8 cellular contexts compared by ENCODE assay signal in the genomic region with DNA sequence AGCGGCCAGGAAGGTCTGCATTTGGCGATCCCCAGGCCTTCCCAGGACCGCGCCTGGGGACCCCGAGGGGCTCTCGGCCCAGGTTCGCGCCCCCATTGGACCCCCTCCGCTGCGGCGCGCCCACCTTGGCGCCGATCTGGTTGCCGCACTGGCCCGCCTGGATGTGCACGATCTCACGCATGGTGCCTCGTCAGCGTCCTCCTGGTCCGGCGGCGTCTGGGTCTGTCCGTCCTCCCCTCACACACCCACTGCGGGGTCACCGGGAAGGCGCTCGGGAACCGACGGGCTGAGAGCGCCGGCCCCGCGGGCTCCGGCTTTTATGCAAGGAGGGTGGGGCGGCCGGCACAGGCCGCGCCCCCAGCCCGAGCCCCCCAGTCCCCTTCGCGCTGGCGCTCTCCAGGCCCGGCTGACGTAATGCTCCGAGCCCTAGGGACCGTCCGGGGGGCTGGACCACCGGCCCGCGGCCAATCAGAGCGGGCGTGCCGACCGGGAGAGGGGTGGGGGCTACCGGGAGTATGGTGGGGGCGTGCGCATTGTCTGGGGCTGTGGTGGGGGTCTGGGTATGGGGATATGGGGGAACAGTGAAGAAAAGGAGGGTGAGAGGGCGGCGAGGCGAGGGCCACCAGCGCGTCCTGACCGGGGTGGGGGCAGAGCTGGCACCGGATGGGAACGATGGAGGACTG. TPM values are rescaled to one million over a fixed set of nuclear protein-coding genes. Genes with fewer than 3 reads are reported as not detected.
DNase-seq lines count a peak whose midpoint lies in the region; ATAC-seq, FAIRE-seq and TF ChIP-seq lines count a peak whose summit lies in the region.

A gene (minus strand): TSS at position 291 of the 683 bp plus-strand sequence. CDS start 110 bp downstream, at position 181.

- peaks cover 18% of the 10 kb centered on the region for H3K4me1 ChIP-seq in keratinocyte (ENCODE audit: control insufficient read depth, extremely low read depth, insufficient read depth, low read length)

- H3K4me1 Mint-ChIP-seq in brain, result peaks cover 46% of the 10 kb centered on the region
- H3K4me1 Mint-ChIP-seq in stimulated activated naive CD8-positive, alpha-beta T cell treated with anti-CD3 and anti-CD28 coated beads, Interleukin-15, amount 100 ng/mL, for 72 hours, result peaks cover 59% of the 10 kb centered on the region

- no peak for FAIRE-seq in keratinocyte (lab: Jason Lieb, UNC)

- H3K4me3 Mint-ChIP-seq in brain, result peak within 1 kb of the TSS; percentile 95 to 99 (median 97)
- H3K4me3 Mint-ChIP-seq in stimulated activated naive CD8-positive, alpha-beta T cell treated with anti-CD3 and anti-CD28 coated beads, Interleukin-15, amount 100 ng/mL, for 72 hours, result peak within 1 kb of the TSS; percentile 82 to 91

- peak; percentile 49 for ATAC-seq in stimulated activated naive CD8-positive, alpha-beta T cell treated with anti-CD3 and anti-CD28 coated beads, Interleukin-15, amount 100 ng/mL, for 72 hours
- no peak for ATAC-seq in HG03045 (IDR thresholded peaks at IDR 0.05; ENCODE audit: unreplicated experiment)

- no peaks in the 10 kb centered on the region for H3K9me1 ChIP-seq in keratinocyte (ENCODE audit: control insufficient read depth, extremely low read depth, insufficient read depth, low read length)

- no peak within 1 kb of the TSS for H3K27ac ChIP-seq in keratinocyte (ENCODE audit: control insufficient read depth, insufficient read depth, low read length)

- H3K27me3 Mint-ChIP-seq in brain, result peaks cover 42% of the 10 kb centered on the region
- peaks cover 88% of the 10 kb centered on the region for H3K27me3 Mint-ChIP-seq in stimulated activated naive CD8-positive, alpha-beta T cell treated with anti-CD3 and anti-CD28 coated beads, Interleukin-15, amount 100 ng/mL, for 72 hours

- peak within 1 kb of the TSS; percentile 82 for H3K4me2 ChIP-seq in keratinocyte (ENCODE audit: control insufficient read depth, extremely low read depth, insufficient read depth, low read depth, low read length)

- H3K79me2 ChIP-seq in keratinocyte (ENCODE audit: control insufficient read depth, insufficient read depth, low read length), result no peaks in the 10 kb centered on the region

- in situ Hi-C loops in GM13977 (cut with MboI; ENCODE audit: low pct_unique_long_range_greater_than_20kb, low sequenced_read_pairs, unreplicated experiment), result no loop called here

- H2AFZ ChIP-seq in keratinocyte (ENCODE audit: control insufficient read depth, low read length), result peak within 1 kb of the TSS; percentile 35

- H3K9me3 Mint-ChIP-seq in brain, result peaks cover 0 to 11% (median 9%) of the 10 kb centered on the region in 5 experiments
- no peaks in the 10 kb centered on the region for H3K9me3 Mint-ChIP-seq in stimulated activated naive CD8-positive, alpha-beta T cell treated with anti-CD3 and anti-CD28 coated beads, Interleukin-15, amount 100 ng/mL, for 72 hours

- H3K36me3 ChIP-seq in keratinocyte (ENCODE audit: control insufficient read depth in 2 of 2, extremely low read depth in 1 of 2, insufficient read depth in 2 of 2, low read length in 2 of 2), result no peaks in the 10 kb centered on the region

- DNase-seq in 8988T, result peak; percentile 65
- peak; percentile 90 for DNase-seq in GM13977 (ENCODE audit: low spot score)
- DNase-seq in NCI-H345 treated with DMSO at 0.1 percent for 48 hours (lab: John Stamatoyannopoulos, UW; ENCODE audit: unreplicated experiment), result peak; percentile 29
- DNase-seq in keratinocyte (ENCODE audit: low read depth, low spot score), result no peak
- DNase-seq in stimulated activated naive CD8-positive, alpha-beta T cell treated with anti-CD3 and anti-CD28 coated beads, Interleukin-15, amount 100 ng/mL, for 72 hours, result no peak
- DNase-seq in activated CD4-positive, CD25-positive, alpha-beta regulatory T cell treated with anti-CD3 and anti-CD28 coated beads, Interleukin-2, amount 50 U/mL, for 72 hours, result no peak

- H3K9me3 ChIP-seq in keratinocyte (ENCODE audit: control insufficient read depth, low read depth, low read length), result no peaks in the 10 kb centered on the region

- H4K20me1 ChIP-seq in keratinocyte (ENCODE audit: control insufficient read depth, extremely low read depth, insufficient read depth, low read length), result no peaks in the 10 kb centered on the region

- dilution Hi-C loops in keratinocyte (cut with MboI; ENCODE audit: extremely low pct_ligation_motif_present, low sequenced_read_pairs), result no loop called here

- TF ChIP-seq CTCF in GM13977 (IDR thresholded peaks at IDR 0.05; ENCODE audit: extremely low read depth, insufficient read depth, missing control alignments) (no peak), brain (conservative IDR thresholded peaks at IDR 0.05) (no peak), keratinocyte (optimal IDR thresholded peaks at IDR 0.05 in 1 of 3, IDR thresholded peaks at IDR 0.05 in 1 of 3, conservative IDR thresholded peaks at IDR 0.05 in 1 of 3; ENCODE audit: extremely low read depth in 1 of 3, insufficient read depth in 2 of 3, low read length in 3 of 3) (no peak)

- peak within 1 kb of the TSS; percentile 26 to 56 (median 35) for H3K4me3 ChIP-seq in keratinocyte (ENCODE audit: control insufficient read depth in 2 of 3, extremely low read depth in 1 of 3, insufficient read depth in 2 of 3, low read depth in 1 of 3, low read length in 3 of 3)

- peak within 1 kb of the TSS; percentile 99 to 100 (median 100) for H3K27ac Mint-ChIP-seq in brain
- H3K27ac Mint-ChIP-seq in stimulated activated naive CD8-positive, alpha-beta T cell treated with anti-CD3 and anti-CD28 coated beads, Interleukin-15, amount 100 ng/mL, for 72 hours, result no peak within 1 kb of the TSS

- H3K36me3 Mint-ChIP-seq in brain, result peaks cover 30% of the 10 kb centered on the region

- peaks cover 79% of the 10 kb centered on the region for H3K27me3 ChIP-seq in keratinocyte (ENCODE audit: control insufficient read depth, extremely low read depth, insufficient read depth, low read length)

- no peak within 1 kb of the TSS for H3K9ac ChIP-seq in keratinocyte (ENCODE audit: control insufficient read depth, extremely low read depth, insufficient read depth, low read length)

RNA-seq across cellular contexts. Expression of the gene that starts here (rescaled TPM):
- polyA plus RNA-seq in brain (ENCODE audit: insufficient read depth, low read depth, low replicate concordance) (1,989 TPM), keratinocyte (0.04 TPM in 1 of 3 replicates, not detected in the others)
- 1.0 TPM for polyA plus RNA-seq in keratinocyte (2011; ENCODE audit: low read depth)
- polyA plus RNA-seq in keratinocyte (2011; cell fraction: cytosol; rRNA removed), result 0.04 and 0.09 TPM in 2 replicates
- polyA plus RNA-seq in keratinocyte (2011; cell fraction: nucleus; rRNA removed), result not detected in 2 replicates
- polyA plus RNA-seq in keratinocyte (2012; ENCODE audit: low replicate concordance), result 2.1 TPM in 1 of 2 replicates, not detected in the other
- polyA minus RNA-seq in keratinocyte, result 0.13 to 0.51 TPM in 2 of 3 replicates, not detected in the other
- polyA minus RNA-seq in keratinocyte (2011; cell fraction: cytosol; rRNA and poly(A)+ RNA removed), result not detected
- polyA minus RNA-seq in keratinocyte (2011; cell fraction: nucleus; rRNA and poly(A)+ RNA removed), result not detected in 2 replicates

Comparison
In these comparisons a context has a peak if more than half of its experiments do, and no peak if none do; other contexts are left out.
1. RNA of the gene that starts here (polyA plus RNA-seq): 1,989 TPM in brain (single experiment); 0.04 to 2.1 TPM in keratinocyte; every median in the first group is over 100 times any median in the second.
2. DNase-seq: peak in 8988T (single experiment), GM13977 (single experiment) and NCI-H345 treated with DMSO at 0.1 percent for 48 hours (single experiment); none in keratinocyte (single experiment), stimulated activated naive CD8-positive, alpha-beta T cell treated with anti-CD3 and anti-CD28 coated beads, Interleukin-15, amount 100 ng/mL, for 72 hours (0 of 2) and activated CD4-positive, CD25-positive, alpha-beta regulatory T cell treated with anti-CD3 and anti-CD28 coated beads, Interleukin-2, amount 50 U/mL, for 72 hours (single experiment).
3. H3K27ac Mint-ChIP-seq: peak in brain (5 of 5); none in stimulated activated naive CD8-positive, alpha-beta T cell treated with anti-CD3 and anti-CD28 coated beads, Interleukin-15, amount 100 ng/mL, for 72 hours (0 of 2).